In genomic region chr13:52652980-52653303, GRCh38 we compare ENCODE assay signal across 8 cellular contexts. TPM values are rescaled to one million over a fixed set of nuclear protein-coding genes. Genes with fewer than 3 reads are reported as not detected.
A peak's percentile ranks its signal among the peaks of the same experiment; 100 is the strongest.
DNase-seq lines count a peak whose midpoint lies in the region; ATAC-seq and TF ChIP-seq lines count a peak whose summit lies in the region.

No MANE protein-coding gene starts in this region.

- in situ Hi-C loops in HAP-1 (cut with MboI; ENCODE audit: low sequenced_read_pairs) = loop anchor here (25.0 kb wide), 1 partner anchor 309 kb away; no protein-coding TSS in a partner anchor

- H3K4me3 ChIP-seq in HAP-1 (peak overlapping the region; percentile 72), MM.1S (ENCODE audit: low read length) (peak overlapping the region; percentile 80), epithelial cell of proximal tubule (ENCODE audit: low read depth, low read length) (peak overlapping the region; percentile 98), neural progenitor cell (peak overlapping the region; percentile 89)

- H4K20me1 ChIP-seq in MM.1S (ENCODE audit: insufficient read depth, low read length) = no peaks in the 10 kb centered on the region
- peaks cover 7% of the 10 kb centered on the region for H4K20me1 ChIP-seq in neural progenitor cell (ENCODE audit: low read depth)

- H3K79me2 ChIP-seq in MM.1S (ENCODE audit: low read length) = peaks cover 52% of the 10 kb centered on the region
- H3K79me2 ChIP-seq in neural progenitor cell (ENCODE audit: low read depth) = peaks cover 79% of the 10 kb centered on the region

- peak overlapping the region; percentile 69 for H3K4me2 ChIP-seq in MM.1S (ENCODE audit: low read depth, low read length)
- H3K4me2 ChIP-seq in neural progenitor cell = peak overlapping the region; percentile 84

- H3K27ac Mint-ChIP-seq in neural progenitor cell = no peak overlapping the region

- H3K36me3 ChIP-seq in HAP-1 (replicated peaks) (peaks cover 22% of the 10 kb centered on the region), MM.1S (replicated peaks; ENCODE audit: insufficient read depth, low read length) (no peaks in the 10 kb centered on the region), neural progenitor cell (peaks cover 2% of the 10 kb centered on the region)

- no peaks in the 10 kb centered on the region for H3K9me2 ChIP-seq in MM.1S (replicated peaks; ENCODE audit: insufficient read depth, low read length)

- peak overlapping the region; percentile 58; the same call in 1 of the 2 replicates for H2AFZ ChIP-seq in MM.1S (ENCODE audit: low read length)
- peak overlapping the region; percentile 42 for H2AFZ ChIP-seq in neural progenitor cell (replicated peaks)

- TF ChIP-seq CTCF in MM.1S (IDR thresholded peaks at IDR 0.05; ENCODE audit: low read length) (0 out of 2 replicates have a peak, but pooled peaks have one; percentile 1), epithelial cell of proximal tubule (conservative IDR thresholded peaks at IDR 0.05; ENCODE audit: low read depth, low read length) (no peak), neural progenitor cell (IDR thresholded peaks at IDR 0.05) (peak; percentile 9)

- H3K9ac ChIP-seq in MM.1S (ENCODE audit: low read length) (peak overlapping the region; percentile 79), neural progenitor cell (peak overlapping the region; percentile 81)

- peaks cover 7% of the 10 kb centered on the region for H3K4me1 Mint-ChIP-seq in neural progenitor cell

- no peaks in the 10 kb centered on the region for H3K9me3 Mint-ChIP-seq in neural progenitor cell

- peak overlapping the region; percentile 91; the same call in 1 of the 2 replicates for H3K27ac ChIP-seq in MM.1S (ENCODE audit: low read length)
- H3K27ac ChIP-seq in neural progenitor cell = peak overlapping the region; percentile 98

- H3K27me3 ChIP-seq in HAP-1 (ENCODE audit: low read depth) (no peaks in the 10 kb centered on the region), MM.1S (replicated peaks; ENCODE audit: insufficient read depth, low read length) (no peaks in the 10 kb centered on the region), neural progenitor cell (no peaks in the 10 kb centered on the region)

- H3K36me3 Mint-ChIP-seq in neural progenitor cell = peaks cover 11% of the 10 kb centered on the region

- H3K9me3 ChIP-seq in HAP-1 = no peaks in the 10 kb centered on the region
- no peaks in the 10 kb centered on the region for H3K9me3 ChIP-seq in MM.1S (replicated peaks; ENCODE audit: insufficient read depth, low read length)
- H3K9me3 ChIP-seq in neural progenitor cell (ENCODE audit: low read depth) = no peaks in the 10 kb centered on the region

- peak; percentile 14 for ATAC-seq in GM18508 (IDR thresholded peaks at IDR 0.05; ENCODE audit: insufficient read depth, unreplicated experiment)

- H3K4me1 ChIP-seq in HAP-1 = peaks cover 10% of the 10 kb centered on the region
- 0 out of 2 replicates have a peak, but pooled peaks cover 4% of the 10 kb centered on the region for H3K4me1 ChIP-seq in MM.1S (ENCODE audit: low read length)
- H3K4me1 ChIP-seq in neural progenitor cell = peaks cover 8% of the 10 kb centered on the region

- no peak overlapping the region for H3K4me3 Mint-ChIP-seq in neural progenitor cell

- DNase-seq in HAP-1 (ENCODE audit: low spot score in 2 of 2) (no peak), MM.1S (no peak), epithelial cell of proximal tubule (ENCODE audit: low read depth) (no peak), neural progenitor cell (ENCODE audit: low spot score) (no peak), cerebellar cortex (ENCODE audit: low spot score) (no peak), HCEC 1CT (no peak), GF-D8 (lab: John Stamatoyannopoulos, UW) (no peak)

- no peaks in the 10 kb centered on the region for H3K27me3 Mint-ChIP-seq in neural progenitor cell (ENCODE audit: insufficient read depth, low read depth)

- no peaks in the 10 kb centered on the region for H3F3A ChIP-seq in MM.1S (ENCODE audit: insufficient read depth, low read length)
- peaks cover 26% of the 10 kb centered on the region for H3F3A ChIP-seq in neural progenitor cell (ENCODE audit: low read depth)

RNA-seq across cellular contexts. Expression of gene SUGT1, which starts 0.3 kb away (rescaled TPM):
- total RNA-seq in epithelial cell of proximal tubule (53.0 and 61.4 TPM in 2 replicates), neural progenitor cell (ENCODE audit: low replicate concordance) (47.5 and 67.0 TPM in 2 replicates)

RNA-seq across cellular contexts. Expression of gene HNRNPA1L2, which starts 10.7 kb away (rescaled TPM):
- 6.1 and 7.5 TPM in 2 replicates for total RNA-seq in epithelial cell of proximal tubule
- 4.7 and 5.9 TPM in 2 replicates for total RNA-seq in neural progenitor cell (ENCODE audit: low replicate concordance)
